8 cellular contexts compared by ENCODE assay signal in the genomic region with DNA sequence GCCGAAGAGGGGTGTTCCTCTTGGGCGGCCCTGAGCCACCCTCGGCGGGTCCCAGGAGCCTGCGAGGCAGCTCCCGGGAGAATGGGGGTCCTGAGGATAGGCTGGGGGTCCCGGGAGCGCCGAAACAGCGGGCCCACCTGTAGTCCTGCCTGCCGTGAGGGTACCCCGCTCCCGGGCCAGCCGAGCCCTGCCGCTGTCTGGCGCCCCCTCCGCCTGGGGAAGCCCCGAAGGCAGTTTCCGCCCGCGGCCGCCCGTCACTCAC. TPM values are rescaled to one million over a fixed set of nuclear protein-coding genes. Genes with fewer than 3 reads are reported as not detected.
DNase-seq lines count a peak whose midpoint lies in the region; ATAC-seq, FAIRE-seq and TF ChIP-seq lines count a peak whose summit lies in the region.

No MANE protein-coding gene starts in this region.

- H3K4me2 ChIP-seq in GM12878 (ENCODE audit: control insufficient read depth, insufficient read depth): peak overlapping the region; percentile 98

- in situ Hi-C loops in GM12878 (cut with MboI): no loop called here

- H3K9me3 ChIP-seq in GM12878 (replicated peaks; ENCODE audit: control insufficient read depth, insufficient read depth, low read length): no peaks in the 10 kb centered on the region
- no peaks in the 10 kb centered on the region for H3K9me3 ChIP-seq in upper lobe of right lung

- whole genome bisulfite sequencing in GM12878 (ENCODE audit: insufficient coverage, insufficient replicate concordance, low lambda C conversion rate, missing lambda C conversion rate): under 1% methylated on average over 23 of the region's 23 CpGs
- WGBS in lower leg skin, 2 donors: 0% methylated on average over 6 to 13 of the region's 23 CpGs

- H3K4me1 ChIP-seq in GM12878 (ENCODE audit: control insufficient read depth, insufficient read depth, low read length) (peaks cover 8% of the 10 kb centered on the region), upper lobe of right lung (peaks cover 22% of the 10 kb centered on the region)

- TF ChIP-seq EP300 in GM12878 (IDR thresholded peaks at IDR 0.05; ENCODE audit: borderline replicate concordance in 1 of 2, control insufficient read depth in 1 of 2, low read depth in 2 of 2, low read length in 2 of 2): no peak

- peak overlapping the region; percentile 97 for H3K9ac ChIP-seq in GM12878 (ENCODE audit: control insufficient read depth, insufficient read depth, low read length)

- ATAC-seq in GM18519 (IDR thresholded peaks at IDR 0.05; ENCODE audit: low FRiP score, unreplicated experiment) (peak; percentile 22), HG03097 (IDR thresholded peaks at IDR 0.05; ENCODE audit: low FRiP score, unreplicated experiment) (peak; percentile 35), GM12878 (peak; percentile 37), upper lobe of right lung (no peak), GM21360 (IDR thresholded peaks at IDR 0.05; ENCODE audit: unreplicated experiment) (no peak)

- no peaks in the 10 kb centered on the region for H4K20me1 ChIP-seq in GM12878 (ENCODE audit: control insufficient read depth, insufficient read depth)

- TF ChIP-seq POLR2A in GM12878 (IDR thresholded peaks at IDR 0.05; ENCODE audit: low read depth, low read length) (no peak), lower leg skin (IDR thresholded peaks at IDR 0.05) (no peak)

- POLR2A ChIA-PET in GM12878 (lab: Charles Lee): interaction anchor here (0.6 to 2.1 kb wide), 2 partner anchors 10 to 21 kb away, joined by 3 to 11 read pairs; a partner anchor contains a TSS
- POLR2A ChIA-PET in GM10248 (lab: Yijun Ruan, JAX): interaction anchor here (0.7 to 2.2 kb wide), 2 partner anchors 11 to 21 kb away, joined by 3 to 16 read pairs; a partner anchor contains a TSS

- intact Hi-C loops in GM12878 (cut with micrococcal nuclease; ENCODE audit: unreplicated experiment): loop anchor here (1.0 kb wide), 1 partner anchor 20 kb away; no protein-coding TSS in a partner anchor
- intact Hi-C loops in lower leg skin (cut with DNase I; ENCODE audit: low total_unique reads): no loop called here
- intact Hi-C loops in upper lobe of right lung (cut with DNase I): no loop called here

- peaks cover 34% of the 10 kb centered on the region for H3K79me2 ChIP-seq in GM12878 (ENCODE audit: control insufficient read depth, insufficient read depth, low read length)

- H2AFZ ChIP-seq in GM12878 (ENCODE audit: control insufficient read depth, low read depth, low read length): peak overlapping the region; percentile 100

- SMC1A ChIA-PET in GM12878 (lab: Charles Lee; ENCODE audit: uncharacterized antibody, unreplicated experiment): interaction anchor here (1.2 to 1.9 kb wide), 3 partner anchors 20 to 305 kb away, joined by 3 to 9 read pairs (median 5); no protein-coding TSS in a partner anchor

- no peaks in the 10 kb centered on the region for H3K27me3 ChIP-seq in GM12878 (replicated peaks in 1 of 2; ENCODE audit: control insufficient read depth in 2 of 2, insufficient read depth in 2 of 2, low read length in 1 of 2)
- no peaks in the 10 kb centered on the region for H3K27me3 ChIP-seq in upper lobe of right lung

- TF ChIP-seq RAD21 in GM12878 (IDR thresholded peaks at IDR 0.05; ENCODE audit: insufficient read depth, low read depth, low read length): no peak

- DNase-seq in GM12878 (ENCODE audit: low read depth, low spot score): no peak
- no peak for DNase-seq in lower leg skin (ENCODE audit: low spot score in 2 of 2)
- no peak for DNase-seq in upper lobe of right lung
- DNase-seq in NK-92 treated with Interleukin-12 subunit alpha and Interleukin-12 subunit beta, amount 100 ng/mL, for 24 hours (lab: John Stamatoyannopoulos, UW): no peak
- DNase-seq in GM10248 (ENCODE audit: extremely low spot score): no peak

- CTCF ChIA-PET in GM12878 (lab: Yijun Ruan, JAX): interaction anchor here (0.8 to 4.1 kb wide), 6 partner anchors 13 to 306 kb away, joined by 3 to 20 read pairs (median 4); no protein-coding TSS in a partner anchor
- CTCF ChIA-PET in GM10248 (lab: Yijun Ruan, JAX): interaction anchor here (0.8 to 4.6 kb wide), 9 partner anchors 10 to 373 kb away, joined by 3 to 17 read pairs (median 5); no protein-coding TSS in a partner anchor

- H3K36me3 ChIP-seq in GM12878 (ENCODE audit: control insufficient read depth in 2 of 2, insufficient read depth in 2 of 2, low read length in 1 of 2) (peaks cover 1 to 6% of the 10 kb centered on the region in 2 experiments; a peak in 2 of 4 replicates), upper lobe of right lung (no peaks in the 10 kb centered on the region)

- BruUV-seq in GM12878 (replicated peaks; lab: Mats Ljungman, UMichigan): no TSS peak

- TF ChIP-seq CTCF in GM12878 (IDR thresholded peaks at IDR 0.05 in 2 of 3, conservative IDR thresholded peaks at IDR 0.05 in 1 of 3; ENCODE audit: control insufficient read depth in 2 of 3, extremely low read depth in 1 of 3, insufficient read depth in 1 of 3, low read depth in 3 of 3, low read length in 3 of 3) (no peak), lower leg skin (IDR thresholded peaks at IDR 0.05) (no peak), upper lobe of right lung (IDR thresholded peaks at IDR 0.05) (no peak), GM10248 (IDR thresholded peaks at IDR 0.05; ENCODE audit: control extremely low read depth, extremely low read depth, low read depth, missing control alignments) (no peak)

- H3K27ac ChIP-seq in GM12878 (ENCODE audit: control insufficient read depth, insufficient read depth) (peak overlapping the region; percentile 100), upper lobe of right lung (peak overlapping the region; percentile 100)

- peak overlapping the region; percentile 94 for H3K4me3 ChIP-seq in GM12878
- H3K4me3 ChIP-seq in lower leg skin (ENCODE audit: low read depth, poor library complexity, severe bottlenecking): peak overlapping the region; percentile 98
- H3K4me3 ChIP-seq in upper lobe of right lung: peak overlapping the region; percentile 100

- no peak for FAIRE-seq in GM12878 (lab: Jason Lieb, UNC)

- RAD21 ChIA-PET in GM12878 (lab: Charles Lee; ENCODE audit: unreplicated experiment): interaction anchor here (0.8 to 1.4 kb wide), 5 partner anchors 23 to 373 kb away, joined by 3 to 9 read pairs (median 4); no protein-coding TSS in a partner anchor

TF ChIP-seq in GM12878, 131 proteins besides CTCF, POLR2A, EP300 and RAD21 (continues in another document):
- TF ChIP-seq TCF3 (IDR thresholded peaks at IDR 0.05; ENCODE audit: borderline replicate concordance, insufficient read depth, low read depth, low read length) (no peak), LARP7 (IDR thresholded peaks at IDR 0.05) (peak; percentile 64; the same call in 1 of the 2 replicates)
- TF ChIP-seq, protein P1, sequence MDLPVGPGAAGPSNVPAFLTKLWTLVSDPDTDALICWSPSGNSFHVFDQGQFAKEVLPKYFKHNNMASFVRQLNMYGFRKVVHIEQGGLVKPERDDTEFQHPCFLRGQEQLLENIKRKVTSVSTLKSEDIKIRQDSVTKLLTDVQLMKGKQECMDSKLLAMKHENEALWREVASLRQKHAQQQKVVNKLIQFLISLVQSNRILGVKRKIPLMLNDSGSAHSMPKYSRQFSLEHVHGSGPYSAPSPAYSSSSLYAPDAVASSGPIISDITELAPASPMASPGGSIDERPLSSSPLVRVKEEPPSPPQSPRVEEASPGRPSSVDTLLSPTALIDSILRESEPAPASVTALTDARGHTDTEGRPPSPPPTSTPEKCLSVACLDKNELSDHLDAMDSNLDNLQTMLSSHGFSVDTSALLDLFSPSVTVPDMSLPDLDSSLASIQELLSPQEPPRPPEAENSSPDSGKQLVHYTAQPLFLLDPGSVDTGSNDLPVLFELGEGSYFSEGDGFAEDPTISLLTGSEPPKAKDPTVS (IDR thresholded peaks at IDR 0.05; ENCODE audit: low read depth, low read length): no peak

RNA-seq across cellular contexts. Expression of a gene that starts 0.3 kb away (rescaled TPM):
- 5.1 and 5.4 TPM in 2 replicates for total RNA-seq in GM12878 (2013; cell fraction: nucleolus; rRNA removed)
- 3.7 and 5.3 TPM in 2 replicates for total RNA-seq in GM12878 (2014; rRNA removed)
- 2.9 and 3.4 TPM in 2 replicates for total RNA-seq in GM12878 (2014; rRNA removed; fragmentation: Illumina TruSeq; extraction: Trizol)
- total RNA-seq in GM12878 (2021): 10.1 and 11.7 TPM in 2 replicates
- 3.2 TPM for polyA plus RNA-seq in GM12878 (2011; ENCODE audit: low read depth)
- 2.8 and 5.5 TPM in 2 replicates for polyA plus RNA-seq in GM12878 (2011; rRNA removed)
- polyA plus RNA-seq in GM12878 (2011; cell fraction: cytosol; rRNA removed): 5.0 and 5.7 TPM in 2 replicates
- 5.2 and 6.5 TPM in 2 replicates for polyA plus RNA-seq in GM12878 (2011; cell fraction: nucleus; rRNA removed)
- polyA plus RNA-seq in GM12878 (2012): 6.0 and 6.2 TPM in 2 replicates
- 4.6 and 5.7 TPM in 2 replicates for polyA plus RNA-seq in GM12878 (2014; fragmentation: Illumina TruSeq; extraction: Trizol)
- 1 to 10 TPM in 1 of 2 experiments, under 1 TPM in 1; 0.93 to 1.3 TPM for polyA plus RNA-seq in GM12878 (2014; fragmentation: Nextera tagmentation; extraction: Ambion mirVana)
- polyA plus RNA-seq in GM12878 (2014; rRNA removed): 6.4 and 7.8 TPM in 2 replicates
- polyA plus RNA-seq in GM12878 (2016; fragmentation: Nextera tagmentation; extraction: Ambion mirVana): 1 to 10 TPM; 7.9 to 8.7 TPM
- 3.8 and 5.0 TPM in 2 replicates for polyA minus RNA-seq in GM12878 (2011; rRNA and poly(A)+ RNA removed)
- polyA minus RNA-seq in GM12878 (2011; cell fraction: cytosol; rRNA and poly(A)+ RNA removed): 2.9 and 3.7 TPM in 2 replicates
- polyA minus RNA-seq in GM12878 (2011; cell fraction: nucleus; rRNA and poly(A)+ RNA removed): 2.3 and 4.9 TPM in 2 replicates
- 1 to 10 TPM; 5.3 to 8.2 (median 6.2) TPM for total RNA-seq in lower leg skin
- total RNA-seq in upper lobe of right lung: 8.7 TPM

RNA-seq across cellular contexts. Expression of a gene that starts 21.1 kb away (rescaled TPM):
- total RNA-seq in GM12878 (2013; cell fraction: nucleolus; rRNA removed): 82.6 and 90.8 TPM in 2 replicates
- total RNA-seq in GM12878 (2014; rRNA removed) (48.0 and 48.3 TPM in 2 replicates), GM12878 (2014; rRNA removed; fragmentation: Illumina TruSeq; extraction: Trizol) (36.6 and 39.1 TPM in 2 replicates), GM12878 (2021) (56.9 and 62.9 TPM in 2 replicates), lower leg skin (100 to 1,000 TPM in 2 of 4 donors, 10 to 100 TPM in 2; 48.7 to 166 (median 103) TPM), upper lobe of right lung (74.7 TPM)
- 38.0 TPM for polyA plus RNA-seq in GM12878 (2011; ENCODE audit: low read depth)
- polyA plus RNA-seq in GM12878 (2011; rRNA removed) (80.1 and 90.7 TPM in 2 replicates), GM12878 (2014; fragmentation: Illumina TruSeq; extraction: Trizol) (42.3 and 46.4 TPM in 2 replicates), GM12878 (2014; fragmentation: Nextera tagmentation; extraction: Ambion mirVana) (10 to 100 TPM; 28.0 to 33.2 TPM), GM12878 (2014; rRNA removed) (38.9 and 44.3 TPM in 2 replicates), GM12878 (2016; fragmentation: Nextera tagmentation; extraction: Ambion mirVana) (10 to 100 TPM; 75.3 to 82.3 TPM)
- polyA plus RNA-seq in GM12878 (2011; cell fraction: cytosol; rRNA removed): 122 and 152 TPM in 2 replicates
- polyA plus RNA-seq in GM12878 (2011; cell fraction: nucleus; rRNA removed): 73.6 and 94.1 TPM in 2 replicates
- 53.8 and 60.3 TPM in 2 replicates for polyA plus RNA-seq in GM12878 (2012)
- 63.7 and 66.8 TPM in 2 replicates for polyA minus RNA-seq in GM12878 (2011; rRNA and poly(A)+ RNA removed)
- polyA minus RNA-seq in GM12878 (2011; cell fraction: cytosol; rRNA and poly(A)+ RNA removed): 24.3 and 36.8 TPM in 2 replicates
- polyA minus RNA-seq in GM12878 (2011; cell fraction: nucleus; rRNA and poly(A)+ RNA removed): 19.6 and 32.6 TPM in 2 replicates

Comparison
In these comparisons a context has a peak if more than half of its experiments do, and no peak if none do; other contexts are left out.
1. ATAC-seq: peak in GM18519 (single experiment), HG03097 (single experiment) and GM12878 (single experiment); none in upper lobe of right lung (single experiment) and GM21360 (single experiment).
2. Peak in every context shown above with its lines, with median percentiles within 50 percentile points of each other: H3K4me3 ChIP-seq.